In the genomic region with DNA sequence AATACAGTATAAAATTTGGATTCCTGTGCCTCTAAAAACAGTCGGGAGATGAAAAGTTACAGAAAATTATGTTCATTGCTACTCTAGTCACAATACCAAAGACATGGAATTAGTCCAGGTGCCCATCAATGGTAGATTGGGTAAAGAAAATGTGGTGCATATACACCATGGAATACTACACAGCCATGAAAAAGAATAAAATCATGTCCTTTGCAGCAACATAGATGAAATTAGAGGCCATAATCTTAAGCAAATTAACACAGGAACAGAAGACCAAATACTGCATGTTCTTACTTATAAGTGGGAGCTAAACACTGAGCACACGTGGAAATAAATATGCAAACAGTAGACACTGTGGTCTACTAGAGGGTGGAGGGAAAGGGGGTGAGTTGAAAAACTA, we compare ENCODE assay signal across 20 cellular contexts.
DNase-seq lines count a peak whose midpoint lies in the region; ATAC-seq and TF ChIP-seq lines count a peak whose summit lies in the region.
"Had no signal": no experiment of that assay in that cellular context is flagged by ENCODE, and none has a peak within 500 bp of the region (broad histone marks: within the 10 kb centered on the region; RNA-seq: fewer than 3 reads in every experiment).

No MANE protein-coding gene starts in this region.

- peaks cover 1% of the 10 kb centered on the region for H3K36me3 ChIP-seq in Caco-2 (ENCODE audit: control insufficient read depth, insufficient read depth, low read length)
- peaks cover 0 to 11% of the 10 kb centered on the region in 2 experiments; a peak in 1 of 3 replicates for H3K36me3 ChIP-seq in HEK293 (ENCODE audit: control insufficient read depth in 2 of 2, insufficient read depth in 1 of 2, low read length in 2 of 2)
- H3K36me3 ChIP-seq in hepatocyte (replicated peaks; ENCODE audit: insufficient read depth, low read depth) = no peaks in the 10 kb centered on the region
- H3K36me3 ChIP-seq in neutrophil = no peaks in the 10 kb centered on the region
- H3K36me3 ChIP-seq: BE2C, HAP-1 had no signal

- CTCF ChIA-PET in Caco-2 (lab: Charles Lee) = no interaction called here
- CTCF ChIA-PET in HEK293 (lab: Yijun Ruan, JAX) = no interaction called here
- CTCF ChIA-PET in WTC11 (lab: Charles Lee) = no interaction called here

- no peak overlapping the region for H3K27ac ChIP-seq in HEK293 (ENCODE audit: extremely low read depth, low read depth, low read length)
- H3K27ac ChIP-seq in hepatocyte = peak overlapping the region; percentile 75
- peak overlapping the region; percentile 92 for H3K27ac ChIP-seq in neutrophil
- H3K27ac ChIP-seq: BLaER1 treated with 17β-estradiol and CSF1 and Interleukin-3, amounts not matched to agents 10 nM and 100 nM had no signal

- H3K4me1 Mint-ChIP-seq in Caco-2 (ENCODE audit: low read depth, unreplicated experiment) (peaks cover 47% of the 10 kb centered on the region), WTC11 (peaks cover 11% of the 10 kb centered on the region), type B pancreatic cell (ENCODE audit: unreplicated experiment) (no peaks in the 10 kb centered on the region)
- H3K4me1 Mint-ChIP-seq: CD8-positive, alpha-beta memory T cell had no signal

- H3K27ac Mint-ChIP-seq in Caco-2 (ENCODE audit: unreplicated experiment) (peak overlapping the region; percentile 96), WTC11 (no peak overlapping the region), type B pancreatic cell (no peak overlapping the region)
- H3K27ac Mint-ChIP-seq: CD14-positive monocyte; CD4-positive, alpha-beta T cell; GM23338 had no signal

- H2AFZ ChIP-seq in hepatocyte = no peak overlapping the region
- H2AFZ ChIP-seq: GM23338 had no signal

- H3K36me3 Mint-ChIP-seq in Caco-2 (ENCODE audit: insufficient read depth, unreplicated experiment) (peaks cover 35% of the 10 kb centered on the region), WTC11 (peaks cover 23% of the 10 kb centered on the region), type B pancreatic cell (peaks cover 28% of the 10 kb centered on the region)

- H3K9me3 ChIP-seq in Caco-2 (peaks cover 3% of the 10 kb centered on the region; the same call in 1 of the 2 replicates), HEK293 (ENCODE audit: control insufficient read depth, insufficient read depth, low read depth, low read length) (no peaks in the 10 kb centered on the region), hepatocyte (ENCODE audit: low read depth) (no peaks in the 10 kb centered on the region), neutrophil (no peaks in the 10 kb centered on the region)
- H3K9me3 ChIP-seq: BE2C, HAP-1 had no signal

- intact Hi-C loops in Caco-2 (cut with micrococcal nuclease; ENCODE audit: unreplicated experiment) = no loop called here

- WGBS in hepatocyte (ENCODE audit: low lambda C conversion rate, missing lambda C conversion rate) = 93% methylated on average over 2 of the region's 2 CpGs

- TF ChIP-seq CTCF in Caco-2 (IDR thresholded peaks at IDR 0.05; ENCODE audit: insufficient read depth in 1 of 2, low read depth in 1 of 2, low read length in 1 of 2, severe bottlenecking in 1 of 2, unreplicated experiment in 1 of 2) (no peak), HEK293 (tag by site-specific recombination; IDR thresholded peaks at IDR 0.05) (no peak), hepatocyte (IDR thresholded peaks at IDR 0.05; ENCODE audit: poor library complexity) (no peak), neutrophil (IDR thresholded peaks at IDR 0.05) (no peak), WTC11 (IDR thresholded peaks at IDR 0.05) (no peak), type B pancreatic cell (conservative IDR thresholded peaks at IDR 0.05) (no peak)

- H3K27me3 Mint-ChIP-seq in Caco-2 (ENCODE audit: insufficient read depth, unreplicated experiment) (no peaks in the 10 kb centered on the region), WTC11 (ENCODE audit: low read depth) (no peaks in the 10 kb centered on the region), type B pancreatic cell (no peaks in the 10 kb centered on the region)
- H3K27me3 Mint-ChIP-seq: CD4-positive, alpha-beta T cell; CD8-positive, alpha-beta memory T cell had no signal

- no peak for ATAC-seq in GM21423 (IDR thresholded peaks at IDR 0.05; ENCODE audit: unreplicated experiment)
- ATAC-seq in WTC11 = no peak
- ATAC-seq: GM23338 had no signal

- no peaks in the 10 kb centered on the region for H3K9me2 ChIP-seq in hepatocyte (replicated peaks; ENCODE audit: insufficient read depth)

- no TSS peak for BruUV-seq in Caco-2 (replicated peaks; lab: Mats Ljungman, UMichigan)

- H3K9me3 Mint-ChIP-seq in Caco-2 (ENCODE audit: unreplicated experiment) (peaks cover 25% of the 10 kb centered on the region), WTC11 (peaks cover 12% of the 10 kb centered on the region), type B pancreatic cell (peaks cover 5% of the 10 kb centered on the region)
- H3K9me3 Mint-ChIP-seq: GM23338 had no signal

- no peak overlapping the region for H3K4me2 ChIP-seq in hepatocyte
- H3K4me2 ChIP-seq: BLaER1 treated with 17β-estradiol and CSF1 and Interleukin-3, amounts not matched to agents 10 nM and 100 nM; GM23338 had no signal

- DNase-seq in Caco-2 = no peak
- DNase-seq in hepatocyte (ENCODE audit: low spot score) = no peak
- DNase-seq in WTC11 (ENCODE audit: low spot score) = no peak
- DNase-seq in activated CD8-positive, alpha-beta memory T cell treated with anti-CD3 and anti-CD28 coated beads, Interleukin-2, amount 50 U/mL, for 48 hours = no peak
- DNase-seq in type B pancreatic cell (ENCODE audit: extremely low spot score, unreplicated experiment) = no peak
- DNase-seq: AML-193; BE2C; Calu3; CD4-positive, alpha-beta T cell; CD8-positive, alpha-beta memory T cell; DMS53; DMS79 treated with DMSO at 0.1 percent for 48 hours; GF-D8 had no signal

- H3K27me3 ChIP-seq in Caco-2 (replicated peaks; ENCODE audit: control insufficient read depth, insufficient read depth, low read length) (no peaks in the 10 kb centered on the region), hepatocyte (no peaks in the 10 kb centered on the region), neutrophil (no peaks in the 10 kb centered on the region)
- H3K27me3 ChIP-seq: BE2C; BLaER1 treated with 17β-estradiol and CSF1 and Interleukin-3, amounts not matched to agents 10 nM and 100 nM had no signal

- H3K4me3 Mint-ChIP-seq in Caco-2 (ENCODE audit: unreplicated experiment) (peak overlapping the region; percentile 65), WTC11 (no peak overlapping the region), type B pancreatic cell (no peak overlapping the region)
- H3K4me3 Mint-ChIP-seq: CD14-positive monocyte; CD4-positive, alpha-beta T cell; CD8-positive, alpha-beta memory T cell; GM23338 had no signal

- H3K79me2 ChIP-seq in hepatocyte = peaks cover 58% of the 10 kb centered on the region

- POLR2A ChIA-PET in Caco-2 (lab: Charles Lee) = no interaction called here
- POLR2A ChIA-PET in HEK293 (lab: Yijun Ruan, JAX) = no interaction called here
- POLR2A ChIA-PET in WTC11 (lab: Charles Lee) = no interaction called here

- no peaks in the 10 kb centered on the region for H4K20me1 ChIP-seq in hepatocyte (ENCODE audit: insufficient read depth, poor library complexity, severe bottlenecking)

- no peak overlapping the region for H3K4me3 ChIP-seq in Caco-2 (ENCODE audit: low read depth, low read length)
- H3K4me3 ChIP-seq in HEK293 (ENCODE audit: low read depth, low read length) = no peak overlapping the region
- no peak overlapping the region for H3K4me3 ChIP-seq in hepatocyte
- no peak overlapping the region for H3K4me3 ChIP-seq in neutrophil (ENCODE audit: low read depth in 1 of 2, low read length in 1 of 2)
- H3K4me3 ChIP-seq: BLaER1 treated with 17β-estradiol and CSF1 and Interleukin-3, amounts not matched to agents 10 nM and 100 nM; GM23338; HAP-1 had no signal

- peaks cover 57% of the 10 kb centered on the region for H3K4me1 ChIP-seq in Caco-2
- H3K4me1 ChIP-seq in HEK293 (ENCODE audit: control insufficient read depth, insufficient read depth, low read length) = no peaks in the 10 kb centered on the region
- peaks cover 11% of the 10 kb centered on the region for H3K4me1 ChIP-seq in hepatocyte (ENCODE audit: insufficient read depth)
- H3K4me1 ChIP-seq in neutrophil (ENCODE audit: control insufficient read depth in 1 of 2, insufficient read depth in 1 of 2, low read depth in 1 of 2, low read length in 1 of 2) = peaks cover 48 to 60% of the 10 kb centered on the region in 2 experiments
- H3K4me1 ChIP-seq: BLaER1 treated with 17β-estradiol and CSF1 and Interleukin-3, amounts not matched to agents 10 nM and 100 nM had no signal

TF ChIP-seq in HEK293, 187 proteins besides CTCF, POLR2A, EP300 and RAD21:
- no peak for TF ChIP-seq ZNF521 (tag by site-specific recombination; IDR thresholded peaks at IDR 0.05)
- no peak for TF ChIP-seq ZNF555 (tag by site-specific recombination; conservative IDR thresholded peaks at IDR 0.05)
- peak; percentile 96 for TF ChIP-seq ZNF146 (tag by site-specific recombination; IDR thresholded peaks at IDR 0.05)
- TF ChIP-seq, protein P1, sequence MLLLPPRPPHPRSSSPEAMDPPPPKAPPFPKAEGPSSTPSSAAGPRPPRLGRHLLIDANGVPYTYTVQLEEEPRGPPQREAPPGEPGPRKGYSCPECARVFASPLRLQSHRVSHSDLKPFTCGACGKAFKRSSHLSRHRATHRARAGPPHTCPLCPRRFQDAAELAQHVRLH (tag by site-specific recombination; IDR thresholded peaks at IDR 0.05) = 0 out of 2 replicates have a peak, but pooled peaks have one; percentile 19

TF ChIP-seq in WTC11, 78 proteins besides CTCF, POLR2A, EP300 and RAD21 (continues in another document):
- TF ChIP-seq HMGA2 (CRISPR knock-in tag; IDR thresholded peaks at IDR 0.05) = no peak
- no peak for TF ChIP-seq ZNF416 (CRISPR knock-in tag; IDR thresholded peaks at IDR 0.05)
- no peak for TF ChIP-seq CREB1 (CRISPR knock-in tag; IDR thresholded peaks at IDR 0.05)
- TF ChIP-seq, protein P2, sequence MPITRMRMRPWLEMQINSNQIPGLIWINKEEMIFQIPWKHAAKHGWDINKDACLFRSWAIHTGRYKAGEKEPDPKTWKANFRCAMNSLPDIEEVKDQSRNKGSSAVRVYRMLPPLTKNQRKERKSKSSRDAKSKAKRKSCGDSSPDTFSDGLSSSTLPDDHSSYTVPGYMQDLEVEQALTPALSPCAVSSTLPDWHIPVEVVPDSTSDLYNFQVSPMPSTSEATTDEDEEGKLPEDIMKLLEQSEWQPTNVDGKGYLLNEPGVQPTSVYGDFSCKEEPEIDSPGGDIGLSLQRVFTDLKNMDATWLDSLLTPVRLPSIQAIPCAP (CRISPR knock-in tag; IDR thresholded peaks at IDR 0.05) = no peak
- TF ChIP-seq GABPB1 (CRISPR knock-in tag; IDR thresholded peaks at IDR 0.05) = no peak
- TF ChIP-seq, protein P3, sequence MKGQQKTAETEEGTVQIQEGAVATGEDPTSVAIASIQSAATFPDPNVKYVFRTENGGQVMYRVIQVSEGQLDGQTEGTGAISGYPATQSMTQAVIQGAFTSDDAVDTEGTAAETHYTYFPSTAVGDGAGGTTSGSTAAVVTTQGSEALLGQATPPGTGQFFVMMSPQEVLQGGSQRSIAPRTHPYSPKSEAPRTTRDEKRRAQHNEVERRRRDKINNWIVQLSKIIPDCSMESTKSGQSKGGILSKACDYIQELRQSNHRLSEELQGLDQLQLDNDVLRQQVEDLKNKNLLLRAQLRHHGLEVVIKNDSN (CRISPR knock-in tag; IDR thresholded peaks at IDR 0.05) = no peak
- no peak for TF ChIP-seq ZNF138 (CRISPR knock-in tag; conservative IDR thresholded peaks at IDR 0.05)
- no peak for TF ChIP-seq ZNF317 (CRISPR knock-in tag; IDR thresholded peaks at IDR 0.05; ENCODE audit: borderline replicate concordance, low read depth)
